ENCODE assay signal across 27 cellular contexts in genomic region chr1:240843798-240844197, GRCh38.
A peak's percentile ranks its signal among the peaks of the same experiment; 100 is the strongest.
DNase-seq lines count a peak whose midpoint lies in the region; ATAC-seq, FAIRE-seq and TF ChIP-seq lines count a peak whose summit lies in the region.
"Had no signal": no experiment of that assay in that cellular context is flagged by ENCODE, and none has a peak within 500 bp of the region (broad histone marks: within the 10 kb centered on the region; RNA-seq: fewer than 3 reads in every experiment).

No MANE protein-coding gene starts in this region.

- no peak for TF ChIP-seq POLR2A in A549 (IDR thresholded peaks at IDR 0.05; ENCODE audit: low read length)

- no peak overlapping the region for H3K4me3 Mint-ChIP-seq in activated naive CD8-positive, alpha-beta T cell treated with anti-CD3 and anti-CD28 coated beads for 36 hours
- H3K4me3 Mint-ChIP-seq: CD4-positive, alpha-beta memory T cell; GM23338; H9; IgD-negative memory B cell had no signal

- H4K20me1 ChIP-seq in GM23248 (ENCODE audit: insufficient read depth) (no peaks in the 10 kb centered on the region), PC-3 (ENCODE audit: low read length) (no peaks in the 10 kb centered on the region)

- H3K27ac Mint-ChIP-seq in activated naive CD8-positive, alpha-beta T cell treated with anti-CD3 and anti-CD28 coated beads for 36 hours = no peak overlapping the region
- H3K27ac Mint-ChIP-seq: CD4-positive, alpha-beta memory T cell; GM23338; IgD-negative memory B cell had no signal

- no peak for TF ChIP-seq CTCF in A549 (IDR thresholded peaks at IDR 0.05)
- TF ChIP-seq CTCF in PC-3 (conservative IDR thresholded peaks at IDR 0.05; ENCODE audit: low read depth, low read length) = no peak
- no peak for TF ChIP-seq CTCF in GM10248 (IDR thresholded peaks at IDR 0.05; ENCODE audit: control extremely low read depth, extremely low read depth, low read depth, missing control alignments)

- H3K9ac ChIP-seq in GM23248 (no peak overlapping the region), PC-3 (ENCODE audit: low read length) (no peak overlapping the region)
- H3K9ac ChIP-seq: KMS-11 had no signal

- peak overlapping the region; percentile 34 for H3K4me2 ChIP-seq in A549
- H3K4me2 ChIP-seq in GM23248 (ENCODE audit: unreplicated experiment) = peak overlapping the region; percentile 29
- peak overlapping the region; percentile 74 for H3K4me2 ChIP-seq in PC-3 (ENCODE audit: low read length)
- H3K4me2 ChIP-seq: GM23338, KMS-11 had no signal

- in situ Hi-C loops in GM23248 (cut with MboI) = loop anchor here (25.0 kb wide), 1 partner anchor 656 kb away; no protein-coding TSS in a partner anchor

- no peaks in the 10 kb centered on the region for H3K36me3 Mint-ChIP-seq in activated naive CD8-positive, alpha-beta T cell treated with anti-CD3 and anti-CD28 coated beads for 36 hours
- H3K36me3 Mint-ChIP-seq: CD4-positive, alpha-beta memory T cell; IgD-negative memory B cell had no signal

- H3K9me3 ChIP-seq in A549 (no peaks in the 10 kb centered on the region), GM23248 (ENCODE audit: low read depth) (no peaks in the 10 kb centered on the region), PC-3 (ENCODE audit: low read length) (no peaks in the 10 kb centered on the region)
- H3K9me3 ChIP-seq: SJSA1 had no signal

- no TSS peak for BruUV-seq in PC-3 (replicated peaks; lab: Mats Ljungman, UMichigan)

- peaks cover 4% of the 10 kb centered on the region for H3K9me3 Mint-ChIP-seq in activated naive CD8-positive, alpha-beta T cell treated with anti-CD3 and anti-CD28 coated beads for 36 hours
- H3K9me3 Mint-ChIP-seq: GM23338, H9 had no signal

- H3K4me3 ChIP-seq in A549 (no peak overlapping the region), GM23248 (0 out of 2 replicates have a peak overlapping the region, but pooled peaks have one; percentile 19), PC-3 (ENCODE audit: low read length) (peak overlapping the region; percentile 49)
- H3K4me3 ChIP-seq: GM23338, SJSA1 had no signal

- H3F3A ChIP-seq in GM23248 (ENCODE audit: insufficient read depth) (no peaks in the 10 kb centered on the region), PC-3 (ENCODE audit: low read length, unreplicated experiment) (no peaks in the 10 kb centered on the region)

- H2AFZ ChIP-seq in GM23248 = peak overlapping the region; percentile 70
- H2AFZ ChIP-seq in PC-3 (ENCODE audit: low read length) = peak overlapping the region; percentile 68
- H2AFZ ChIP-seq: GM23338 had no signal

- no peak for ATAC-seq in A549
- ATAC-seq in PC-3 = no peak
- ATAC-seq: GM23338 had no signal

- H3K4me1 Mint-ChIP-seq in activated naive CD8-positive, alpha-beta T cell treated with anti-CD3 and anti-CD28 coated beads for 36 hours = no peaks in the 10 kb centered on the region
- H3K4me1 Mint-ChIP-seq: CD4-positive, alpha-beta memory T cell; GM23338; H9; IgD-negative memory B cell had no signal

- H3K27me3 Mint-ChIP-seq in activated naive CD8-positive, alpha-beta T cell treated with anti-CD3 and anti-CD28 coated beads for 36 hours = no peaks in the 10 kb centered on the region
- H3K27me3 Mint-ChIP-seq: IgD-negative memory B cell had no signal

- CTCF ChIA-PET in A549 (lab: Yijun Ruan, JAX) (interaction anchor here (1.0 to 1.6 kb wide), 2 partner anchors 20 to 112 kb away, joined by 3 to 6 read pairs; no protein-coding TSS in a partner anchor), PC-3 (lab: Charles Lee) (no interaction called here), GM10248 (lab: Yijun Ruan, JAX) (no interaction called here)

- POLR2A ChIA-PET in A549 (lab: Yijun Ruan, JAX) = no interaction called here
- POLR2A ChIA-PET in PC-3 (lab: Charles Lee; ENCODE audit: unreplicated experiment) = no interaction called here
- POLR2A ChIA-PET in GM10248 (lab: Yijun Ruan, JAX) = no interaction called here

- FAIRE-seq in A549 (lab: Jason Lieb, UNC) = no peak
- FAIRE-seq: GM12892, GM19239 had no signal

- intact Hi-C loops in PC-3 (cut with micrococcal nuclease) = no loop called here

- no peak for TF ChIP-seq RAD21 in A549 (conservative IDR thresholded peaks at IDR 0.05 in 1 of 2, IDR thresholded peaks at IDR 0.05 in 1 of 2)

- no peaks in the 10 kb centered on the region for H3K27me3 ChIP-seq in GM23248 (replicated peaks; ENCODE audit: insufficient read depth)
- peaks cover 28% of the 10 kb centered on the region for H3K27me3 ChIP-seq in PC-3 (ENCODE audit: low read length)
- H3K27me3 ChIP-seq: SJSA1 had no signal

- no peaks in the 10 kb centered on the region for H3K36me3 ChIP-seq in GM23248 (ENCODE audit: low read depth)
- H3K36me3 ChIP-seq in PC-3 (ENCODE audit: low read depth, low read length) = no peaks in the 10 kb centered on the region
- H3K36me3 ChIP-seq: SJSA1 had no signal

- H3K9me2 ChIP-seq in GM23248 (ENCODE audit: insufficient read depth) (no peaks in the 10 kb centered on the region), PC-3 (replicated peaks; ENCODE audit: low read length) (no peaks in the 10 kb centered on the region)

- WGBS in A549 (ENCODE audit: missing lambda C conversion rate) = 11% methylated on average over 3 of the region's 3 CpGs
- 12 to 15% methylated on average over 3 of the region's 3 CpGs for WGBS in GM23248 (ENCODE audit: low coverage in 1 of 2, low lambda C conversion rate in 2 of 2, missing lambda C conversion rate in 2 of 2), 2 experiments

- H3K79me2 ChIP-seq in GM23248 (ENCODE audit: insufficient read depth) = no peaks in the 10 kb centered on the region
- H3K79me2 ChIP-seq in PC-3 (ENCODE audit: low read length) = no peaks in the 10 kb centered on the region

- H3K4me1 ChIP-seq in A549 = no peaks in the 10 kb centered on the region
- no peaks in the 10 kb centered on the region for H3K4me1 ChIP-seq in GM23248 (ENCODE audit: insufficient read depth)
- H3K4me1 ChIP-seq in PC-3 (ENCODE audit: insufficient read depth, low read length) = 0 out of 2 replicates have a peak, but pooled peaks cover 5% of the 10 kb centered on the region

- no peak for TF ChIP-seq EP300 in A549 (IDR thresholded peaks at IDR 0.05)

- H3K27ac ChIP-seq in A549 (no peak overlapping the region), GM23248 (no peak overlapping the region), PC-3 (ENCODE audit: low read length) (no peak overlapping the region)
- H3K27ac ChIP-seq: KMS-11, SJSA1 had no signal

- DNase-seq in A549 (ENCODE audit: low read depth in 1 of 2, low spot score in 1 of 2) = no peak
- DNase-seq in GM23248 = no peak
- no peak for DNase-seq in PC-3
- DNase-seq in cerebellum (ENCODE audit: low spot score) = peak; percentile 70
- DNase-seq in DMS114 treated with DMSO at 0.1 percent for 48 hours (lab: John Stamatoyannopoulos, UW; ENCODE audit: unreplicated experiment) = no peak
- DNase-seq in GM10248 (ENCODE audit: extremely low spot score) = no peak
- no peak for DNase-seq in NAMALWA (ENCODE audit: low spot score)
- no peak for DNase-seq in activated naive CD8-positive, alpha-beta T cell treated with anti-CD3 and anti-CD28 coated beads for 36 hours
- DNase-seq: 8988T; CD4-positive, alpha-beta memory T cell; COR-L47; EL; GF-D8; H9; NCI-H1105; NCI-H1436 treated with DMSO at 0.1 percent for 48 hours; NCI-H1930; NCI-H2107; NCI-H524; NCI-H748 treated with DMSO at 0.1 percent for 48 hours; Right ventricle myocardium superior had no signal

TF ChIP-seq in A549, 52 proteins besides CTCF, POLR2A, EP300 and RAD21:
- TF ChIP-seq POLR2AphosphoS2 (conservative IDR thresholded peaks at IDR 0.05; ENCODE audit: low read length) = no peak
- TF ChIP-seq EHF (CRISPR knock-in tag; IDR thresholded peaks at IDR 0.05) = no peak
- no peak for TF ChIP-seq HMGXB4 (CRISPR knock-in tag; IDR thresholded peaks at IDR 0.05; ENCODE audit: borderline replicate concordance)
- TF ChIP-seq CHD2 (IDR thresholded peaks at IDR 0.05; ENCODE audit: low read length, partially characterized antibody) = no peak
- no peak for TF ChIP-seq RFX5 (IDR thresholded peaks at IDR 0.05)
- TF ChIP-seq KDM1A (IDR thresholded peaks at IDR 0.05; ENCODE audit: low read depth) = no peak
- TF ChIP-seq MYC (IDR thresholded peaks at IDR 0.05; ENCODE audit: borderline replicate concordance, low read length) = no peak
- no peak for TF ChIP-seq NR3C1 (IDR thresholded peaks at IDR 0.05)
- no peak for TF ChIP-seq JUNB (IDR thresholded peaks at IDR 0.05)
- TF ChIP-seq JUN (IDR thresholded peaks at IDR 0.05) = no peak
- TF ChIP-seq KDM5A (IDR thresholded peaks at IDR 0.05) = no peak
